1 cellular context compared by ENCODE assay signal in the genomic region with DNA sequence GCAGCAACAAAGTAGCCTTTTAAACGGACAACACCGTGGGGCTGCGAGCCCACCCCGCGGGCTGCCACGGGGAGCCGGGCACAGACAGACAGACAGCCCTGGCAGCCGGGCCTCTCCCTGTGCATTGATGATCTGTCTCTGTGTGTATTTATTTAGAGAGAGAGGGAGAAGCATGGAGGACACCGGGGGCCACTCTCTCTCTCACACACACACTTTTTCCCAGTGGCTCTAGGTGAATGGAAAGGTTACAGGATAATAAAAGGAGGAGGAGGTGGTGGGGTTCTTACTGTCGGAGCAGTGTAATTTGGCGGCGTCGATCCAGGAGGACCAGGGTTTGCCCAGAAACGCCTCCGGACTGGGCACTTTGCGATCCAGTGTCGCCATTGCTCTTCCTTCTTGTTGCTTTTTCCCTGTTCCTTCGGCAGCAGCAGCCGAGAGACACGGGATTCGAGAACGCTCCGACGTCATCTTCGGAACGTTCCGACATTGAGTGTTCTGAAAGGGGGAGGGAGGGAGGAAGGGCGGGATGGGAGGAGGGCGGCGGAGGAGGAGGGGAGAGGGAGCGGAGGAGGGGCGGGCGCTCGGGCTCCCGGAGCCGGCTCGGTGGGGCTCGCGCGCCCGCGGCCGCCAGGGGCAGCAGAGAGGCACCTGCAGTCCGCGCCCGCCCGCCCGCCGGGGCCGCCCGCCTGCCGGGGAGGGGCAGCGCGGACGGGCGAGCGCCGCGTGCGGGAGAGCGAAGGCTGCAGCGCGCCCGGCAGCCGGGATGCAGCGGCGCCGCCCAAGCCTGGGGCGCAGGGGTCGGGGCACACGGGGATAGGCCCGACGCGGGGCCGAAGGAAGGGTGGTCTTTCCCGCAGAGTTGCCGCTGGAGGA.
TF ChIP-seq lines count a peak whose summit lies in the region.

Gene ATXN7L1, minus strand, starts transcription at position 509 of the 873 bp plus-strand sequence. Its CDS starts 41 bp downstream, at position 468.

TF ChIP-seq in SK-N-SH, 30 proteins besides CTCF, POLR2A, EP300 and RAD21 (continued from another document):
- TF ChIP-seq USF2 (IDR thresholded peaks at IDR 0.05; ENCODE audit: borderline replicate concordance, low read depth, low read length) (no peak), FOSL2 (IDR thresholded peaks at IDR 0.05; ENCODE audit: borderline replicate concordance, low read depth) (no peak), RCOR1 (IDR thresholded peaks at IDR 0.05; ENCODE audit: low read length) (no peak), TCF12 (IDR thresholded peaks at IDR 0.05) (no peak; the same call in 1 of the 2 replicates), TEAD4 (IDR thresholded peaks at IDR 0.05; ENCODE audit: borderline replicate concordance, insufficient read depth) (no peak), TAF1 (IDR thresholded peaks at IDR 0.05; ENCODE audit: borderline replicate concordance, low read depth, low read length) (peak; percentile 89), REST (IDR thresholded peaks at IDR 0.05; ENCODE audit: low read depth, low read length) (peak; percentile 7; the same call in 1 of the 2 replicates), MXI1 (IDR thresholded peaks at IDR 0.05; ENCODE audit: low read depth, low read length) (peak; percentile 11; the same call in 1 of the 2 replicates), RFX5 (IDR thresholded peaks at IDR 0.05; ENCODE audit: low read length) (peak; percentile 20; the same call in 1 of the 2 replicates), RXRA (IDR thresholded peaks at IDR 0.05; ENCODE audit: borderline replicate concordance, low read depth) (no peak), MAX (IDR thresholded peaks at IDR 0.05; ENCODE audit: low read depth) (peak; percentile 60), CHD2 (IDR thresholded peaks at IDR 0.05; ENCODE audit: low read length, partially characterized antibody) (peak; percentile 84), NRF1 (IDR thresholded peaks at IDR 0.05; ENCODE audit: low read depth, low read length) (no peak), NFIC (IDR thresholded peaks at IDR 0.05; ENCODE audit: borderline replicate concordance) (no peak), SIN3A (IDR thresholded peaks at IDR 0.05; ENCODE audit: borderline replicate concordance, low read depth, low read length) (peak; percentile 32; the same call in 1 of the 2 replicates), SMC3 (IDR thresholded peaks at IDR 0.05; ENCODE audit: low read depth, low read length) (peak; percentile 36; the same call in 1 of the 2 replicates), GATA2 (CRISPR knock-in tag; IDR thresholded peaks at IDR 0.05) (no peak)
- TF ChIP-seq, protein P1, sequence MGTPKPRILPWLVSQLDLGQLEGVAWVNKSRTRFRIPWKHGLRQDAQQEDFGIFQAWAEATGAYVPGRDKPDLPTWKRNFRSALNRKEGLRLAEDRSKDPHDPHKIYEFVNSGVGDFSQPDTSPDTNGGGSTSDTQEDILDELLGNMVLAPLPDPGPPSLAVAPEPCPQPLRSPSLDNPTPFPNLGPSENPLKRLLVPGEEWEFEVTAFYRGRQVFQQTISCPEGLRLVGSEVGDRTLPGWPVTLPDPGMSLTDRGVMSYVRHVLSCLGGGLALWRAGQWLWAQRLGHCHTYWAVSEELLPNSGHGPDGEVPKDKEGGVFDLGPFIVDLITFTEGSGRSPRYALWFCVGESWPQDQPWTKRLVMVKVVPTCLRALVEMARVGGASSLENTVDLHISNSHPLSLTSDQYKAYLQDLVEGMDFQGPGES (IDR thresholded peaks at IDR 0.05; ENCODE audit: low read depth, low read length): no peak
- TF ChIP-seq, protein P2, sequence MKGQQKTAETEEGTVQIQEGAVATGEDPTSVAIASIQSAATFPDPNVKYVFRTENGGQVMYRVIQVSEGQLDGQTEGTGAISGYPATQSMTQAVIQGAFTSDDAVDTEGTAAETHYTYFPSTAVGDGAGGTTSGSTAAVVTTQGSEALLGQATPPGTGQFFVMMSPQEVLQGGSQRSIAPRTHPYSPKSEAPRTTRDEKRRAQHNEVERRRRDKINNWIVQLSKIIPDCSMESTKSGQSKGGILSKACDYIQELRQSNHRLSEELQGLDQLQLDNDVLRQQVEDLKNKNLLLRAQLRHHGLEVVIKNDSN (IDR thresholded peaks at IDR 0.05; ENCODE audit: borderline replicate concordance, low read depth): 0 out of 2 replicates have a peak, but pooled peaks have one; percentile 11
- TF ChIP-seq, protein P3, sequence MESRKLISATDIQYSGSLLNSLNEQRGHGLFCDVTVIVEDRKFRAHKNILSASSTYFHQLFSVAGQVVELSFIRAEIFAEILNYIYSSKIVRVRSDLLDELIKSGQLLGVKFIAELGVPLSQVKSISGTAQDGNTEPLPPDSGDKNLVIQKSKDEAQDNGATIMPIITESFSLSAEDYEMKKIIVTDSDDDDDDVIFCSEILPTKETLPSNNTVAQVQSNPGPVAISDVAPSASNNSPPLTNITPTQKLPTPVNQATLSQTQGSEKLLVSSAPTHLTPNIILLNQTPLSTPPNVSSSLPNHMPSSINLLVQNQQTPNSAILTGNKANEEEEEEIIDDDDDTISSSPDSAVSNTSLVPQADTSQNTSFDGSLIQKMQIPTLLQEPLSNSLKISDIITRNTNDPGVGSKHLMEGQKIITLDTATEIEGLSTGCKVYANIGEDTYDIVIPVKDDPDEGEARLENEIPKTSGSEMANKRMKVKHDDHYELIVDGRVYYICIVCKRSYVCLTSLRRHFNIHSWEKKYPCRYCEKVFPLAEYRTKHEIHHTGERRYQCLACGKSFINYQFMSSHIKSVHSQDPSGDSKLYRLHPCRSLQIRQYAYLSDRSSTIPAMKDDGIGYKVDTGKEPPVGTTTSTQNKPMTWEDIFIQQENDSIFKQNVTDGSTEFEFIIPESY (IDR thresholded peaks at IDR 0.05; ENCODE audit: borderline replicate concordance, low read depth): no peak
TF ChIP-seq in SK-N-SH: peak in this region for 13.
